In genomic region chr3:52784021-52784621, GRCh38 we compare ENCODE assay signal across 18 cellular contexts. TPM values are rescaled to one million over a fixed set of nuclear protein-coding genes. Genes with fewer than 3 reads are reported as not detected.
"Had no signal": no experiment of that assay in that cellular context is flagged by ENCODE, and none has a peak within 500 bp of the region (broad histone marks: within the 10 kb centered on the region; RNA-seq: fewer than 3 reads in every experiment).

No MANE protein-coding gene starts in this region.

- H3K9me3 Mint-ChIP-seq: activated CD4-positive, alpha-beta memory T cell treated with anti-CD3 and anti-CD28 coated beads for 36 hours; activated T-helper 17 cell treated with anti-CD3 and anti-CD28 coated beads, Interleukin-2, amount 50 U/mL, for 72 hours; nephron; T-helper 1 cell treated with Interleukin-12 subunit alpha and Interleukin-12 subunit beta and Interleukin-4 antibody, amounts not matched to agents 30 μg/mL and 1 μg/mL, for 36 hours had no signal

- H3K4me1 ChIP-seq: body of pancreas, upper lobe of left lung had no signal

- ATAC-seq: activated T-helper 17 cell treated with anti-CD3 and anti-CD28 coated beads, Interleukin-2, amount 50 U/mL, for 72 hours; body of pancreas had no signal

- H3K4me3 ChIP-seq: body of pancreas, skin epidermis, thoracic aorta, upper lobe of left lung had no signal

- H3K9me3 ChIP-seq: body of pancreas, thoracic aorta, upper lobe of left lung had no signal

- H3K4me1 Mint-ChIP-seq: activated T-helper 17 cell treated with anti-CD3 and anti-CD28 coated beads, Interleukin-2, amount 50 U/mL, for 72 hours; nephron had no signal

- H3K4me3 Mint-ChIP-seq: activated CD4-positive, alpha-beta memory T cell treated with anti-CD3 and anti-CD28 coated beads for 36 hours; activated T-helper 17 cell treated with anti-CD3 and anti-CD28 coated beads, Interleukin-2, amount 50 U/mL, for 72 hours; nephron; T-helper 1 cell treated with Interleukin-12 subunit alpha and Interleukin-12 subunit beta and Interleukin-4 antibody, amounts not matched to agents 30 μg/mL and 1 μg/mL, for 36 hours had no signal

- H3K27ac ChIP-seq: body of pancreas, skin epidermis, thoracic aorta, upper lobe of left lung had no signal

- H3K27me3 Mint-ChIP-seq: activated T-helper 17 cell treated with anti-CD3 and anti-CD28 coated beads, Interleukin-2, amount 50 U/mL, for 72 hours had no signal

- H3K27ac Mint-ChIP-seq: activated CD4-positive, alpha-beta memory T cell treated with anti-CD3 and anti-CD28 coated beads for 36 hours; activated T-helper 17 cell treated with anti-CD3 and anti-CD28 coated beads, Interleukin-2, amount 50 U/mL, for 72 hours; nephron; T-helper 1 cell treated with Interleukin-12 subunit alpha and Interleukin-12 subunit beta and Interleukin-4 antibody, amounts not matched to agents 30 μg/mL and 1 μg/mL, for 36 hours had no signal

- H3K27me3 ChIP-seq: body of pancreas, upper lobe of left lung had no signal

- DNase-seq: activated CD4-positive, alpha-beta memory T cell treated with anti-CD3 and anti-CD28 coated beads for 36 hours; activated CD4-positive, alpha-beta T cell treated with anti-CD3 and anti-CD28 coated beads for 1 hour; activated naive CD4-positive, alpha-beta T cell; activated T-cell treated with anti-CD3 and anti-CD28 coated beads, Interleukin-2, amount 50 U/mL, for 1 hour; caudate nucleus; head of caudate nucleus; nucleus accumbens; retina; stimulated activated CD4-positive, alpha-beta T cell treated with anti-CD3 and anti-CD28 coated beads, Interleukin-4, amount 100 ng/mL, for 1 hour; upper lobe of left lung had no signal

- H3K36me3 Mint-ChIP-seq: activated CD4-positive, alpha-beta memory T cell treated with anti-CD3 and anti-CD28 coated beads for 36 hours had no signal

- H3K36me3 ChIP-seq: thoracic aorta, upper lobe of left lung had no signal

RNA-seq across cellular contexts. Expression of gene ITIH1, which starts 6.7 kb away (rescaled TPM):
- total RNA-seq: activated CD4-positive, alpha-beta memory T cell treated with anti-CD3 and anti-CD28 coated beads for 36 hours; activated T-helper 17 cell treated with anti-CD3 and anti-CD28 coated beads, Interleukin-2, amount 50 U/mL, for 72 hours; frontal cortex; kidney epithelial cell; thoracic aorta had no signal

RNA-seq across cellular contexts. Expression of gene ITIH3, which starts 10.5 kb away (rescaled TPM):
- total RNA-seq: activated CD4-positive, alpha-beta memory T cell treated with anti-CD3 and anti-CD28 coated beads for 36 hours; activated T-helper 17 cell treated with anti-CD3 and anti-CD28 coated beads, Interleukin-2, amount 50 U/mL, for 72 hours; frontal cortex; kidney epithelial cell had no signal

RNA-seq across cellular contexts. Expression of gene MUSTN1, which starts 50.7 kb away (rescaled TPM):
- total RNA-seq: frontal cortex, kidney epithelial cell had no signal
